8 cellular contexts compared by ENCODE assay signal in genomic region chr12:92503029-92503931, GRCh38.
DNase-seq lines count a peak whose midpoint lies in the region; ATAC-seq lines count a peak whose summit lies in the region.

No MANE protein-coding gene starts in this region.

- H3K4me2 ChIP-seq in BLaER1 treated with 17β-estradiol and CSF1 and Interleukin-3, amounts not matched to agents 10 nM and 100 nM: peak overlapping the region; percentile 69 to 90 (median 85)

- H3K4me1 ChIP-seq in BLaER1 treated with 17β-estradiol and CSF1 and Interleukin-3, amounts not matched to agents 10 nM and 100 nM: peaks cover 67 to 97% (median 88%) of the 10 kb centered on the region in 10 experiments

- intact Hi-C loops in left colon (cut with DNase I, micrococcal nuclease): no loop called here

- peak overlapping the region; percentile 88 to 97 (median 95) for H3K27ac ChIP-seq in BLaER1 treated with 17β-estradiol and CSF1 and Interleukin-3, amounts not matched to agents 10 nM and 100 nM

- peak overlapping the region; percentile 65 to 86 (median 81); a peak in 21 of 22 replicates for H3K9ac ChIP-seq in BLaER1 treated with 17β-estradiol and CSF1 and Interleukin-3, amounts not matched to agents 10 nM and 100 nM

- no peaks in the 10 kb centered on the region for H3K27me3 ChIP-seq in BLaER1 treated with 17β-estradiol and CSF1 and Interleukin-3, amounts not matched to agents 10 nM and 100 nM

- peaks cover 0 to 15% (median 9%) of the 10 kb centered on the region in 11 experiments; a peak in 10 of 22 replicates for H3K9me3 ChIP-seq in BLaER1 treated with 17β-estradiol and CSF1 and Interleukin-3, amounts not matched to agents 10 nM and 100 nM (replicated peaks in 1 of 11)

- DNase-seq in activated naive CD4-positive, alpha-beta T cell treated with anti-CD3 and anti-CD28 coated beads, Interleukin-2, amount 50 U/mL, for 16 hours: peak; percentile 13
- peak; percentile 83 for DNase-seq in myocyte (ENCODE audit: low read depth)
- DNase-seq in NCI-H2107 (lab: John Stamatoyannopoulos, UW): no peak
- DNase-seq in left colon: no peak
- DNase-seq in D341Med (ENCODE audit: low spot score): no peak

- H3K4me3 ChIP-seq in BLaER1 treated with 17β-estradiol and CSF1 and Interleukin-3, amounts not matched to agents 10 nM and 100 nM: no peak overlapping the region

- peak; percentile 66 for ATAC-seq in GM19023 (IDR thresholded peaks at IDR 0.05; ENCODE audit: unreplicated experiment)
- peak; percentile 56 for ATAC-seq in HG03135 (IDR thresholded peaks at IDR 0.05; ENCODE audit: unreplicated experiment)
- no peak for ATAC-seq in left colon

- no peaks in the 10 kb centered on the region for H3K36me3 ChIP-seq in BLaER1 treated with 17β-estradiol and CSF1 and Interleukin-3, amounts not matched to agents 10 nM and 100 nM

- H4K20me1 ChIP-seq in BLaER1 treated with 17β-estradiol and CSF1 and Interleukin-3, amounts not matched to agents 10 nM and 100 nM: no peaks in the 10 kb centered on the region

Comparison
In these comparisons a context has a peak if more than half of its experiments do, and no peak if none do; other contexts are left out.
1. DNase-seq: peak in activated naive CD4-positive, alpha-beta T cell treated with anti-CD3 and anti-CD28 coated beads, Interleukin-2, amount 50 U/mL, for 16 hours (single experiment) and myocyte (single experiment); none in NCI-H2107 (single experiment), left colon (0 of 2) and D341Med (single experiment).